ENCODE assay signal across 8 cellular contexts in the genomic region with DNA sequence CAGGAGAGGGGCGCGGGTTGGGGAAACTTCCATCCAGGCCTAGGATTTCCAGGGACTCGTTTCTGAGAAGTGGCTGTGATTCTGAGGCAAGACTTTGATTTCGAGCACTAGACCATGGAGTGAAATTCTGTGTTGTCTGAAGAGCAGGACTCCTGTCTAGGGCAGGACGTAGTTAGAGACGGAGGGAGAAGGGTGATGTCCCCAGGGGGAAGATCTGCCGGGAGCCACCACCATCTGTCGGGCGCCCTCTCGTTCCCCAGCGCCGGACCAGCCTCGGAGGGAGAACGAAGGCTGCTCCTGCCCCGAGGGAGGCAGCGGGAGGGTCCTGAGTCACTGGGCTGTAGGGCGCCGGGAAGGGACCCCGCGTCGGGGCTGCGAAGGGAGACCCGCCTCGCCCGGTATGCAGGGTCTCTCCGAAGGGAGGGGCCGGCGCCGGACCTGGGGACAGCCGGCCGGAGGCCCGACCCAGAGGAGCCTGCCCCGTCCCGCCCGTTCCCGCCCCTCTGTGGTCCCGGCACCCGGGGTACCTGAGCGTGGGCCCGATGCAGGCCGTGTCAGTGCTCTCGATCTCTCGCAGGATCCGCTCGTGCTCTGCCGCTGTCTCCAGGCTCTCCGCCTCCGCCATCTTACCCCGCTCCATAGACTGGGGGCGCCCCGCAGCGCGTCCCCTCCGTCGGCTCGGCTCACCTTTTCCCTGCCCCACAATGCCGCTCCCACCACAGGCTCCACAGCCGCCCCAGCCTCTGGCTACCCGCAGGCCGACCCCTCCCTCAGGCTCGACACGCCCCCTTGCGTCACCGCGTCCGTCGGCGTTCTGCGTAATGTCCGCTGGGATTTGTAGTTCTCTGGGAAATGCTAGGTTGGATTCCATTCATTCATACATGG. TPM values are rescaled to one million over a fixed set of nuclear protein-coding genes. Genes with fewer than 3 reads are reported as not detected.
DNase-seq lines count a peak whose midpoint lies in the region; ATAC-seq and TF ChIP-seq lines count a peak whose summit lies in the region.

A gene (minus strand): TSS at position 763 of the 885 bp plus-strand sequence.

- H3K4me3 Mint-ChIP-seq in Caco-2 (ENCODE audit: unreplicated experiment): peak within 1 kb of the TSS; percentile 87

- CTCF ChIA-PET in Caco-2 (lab: Charles Lee): no interaction called here

- H3K36me3 ChIP-seq in Caco-2 (ENCODE audit: control insufficient read depth, insufficient read depth, low read length) (no peaks in the 10 kb centered on the region), HUES6 (ENCODE audit: control insufficient read depth, insufficient read depth, low read length) (no peaks in the 10 kb centered on the region), mucosa of descending colon (ENCODE audit: low read depth) (no peaks in the 10 kb centered on the region)

- H3K36me3 Mint-ChIP-seq in Caco-2 (ENCODE audit: insufficient read depth, unreplicated experiment): peaks cover 24% of the 10 kb centered on the region

- POLR2A ChIA-PET in Caco-2 (lab: Charles Lee): no interaction called here

- H3K27me3 ChIP-seq in Caco-2 (replicated peaks; ENCODE audit: control insufficient read depth, insufficient read depth, low read length) (no peaks in the 10 kb centered on the region), HUES6 (ENCODE audit: control insufficient read depth, insufficient read depth, low read length) (no peaks in the 10 kb centered on the region)

- H3K27ac ChIP-seq in HUES6 (ENCODE audit: low read depth, low read length): peak within 1 kb of the TSS; percentile 50
- peak within 1 kb of the TSS; percentile 85 for H3K27ac ChIP-seq in epithelial cell of prostate

- DNase-seq in Caco-2: peak; percentile 95 to 98
- peak; percentile 80 for DNase-seq in OCI-M1 (lab: John Stamatoyannopoulos, UW)
- peak; percentile 85 for DNase-seq in activated T-cell treated with anti-CD3 and anti-CD28 coated beads for 4 hours
- DNase-seq in epithelial cell of prostate (ENCODE audit: low read depth, low spot score): peak; percentile 29
- peak; percentile 93 to 96 (median 96) for DNase-seq in mucosa of descending colon
- peak; percentile 74 to 80 for DNase-seq in stimulated activated CD8-positive, alpha-beta memory T cell treated with anti-CD3 and anti-CD28 coated beads, Interleukin-4, amount 100 ng/mL, for 1 hour (ENCODE audit: low read depth in 2 of 2, low spot score in 1 of 2)

- no peaks in the 10 kb centered on the region for H3K27me3 Mint-ChIP-seq in Caco-2 (ENCODE audit: insufficient read depth, unreplicated experiment)

- H3K4me1 ChIP-seq in Caco-2 (peaks cover 52% of the 10 kb centered on the region), HUES6 (ENCODE audit: control insufficient read depth, insufficient read depth, low read length) (peaks cover 21% of the 10 kb centered on the region), mucosa of descending colon (ENCODE audit: low read depth) (peaks cover 4% of the 10 kb centered on the region)

- ATAC-seq in GM21447 (IDR thresholded peaks at IDR 0.05; ENCODE audit: unreplicated experiment) (peak; percentile 98), mucosa of descending colon (peak; percentile 99)

- peak within 1 kb of the TSS; percentile 74 for H3K9ac ChIP-seq in HUES6 (ENCODE audit: low read length)

- H3K4me1 Mint-ChIP-seq in Caco-2 (ENCODE audit: low read depth, unreplicated experiment): peaks cover 55% of the 10 kb centered on the region

- H3K9me3 ChIP-seq in Caco-2: no peaks in the 10 kb centered on the region
- no peaks in the 10 kb centered on the region for H3K9me3 ChIP-seq in HUES6 (ENCODE audit: control insufficient read depth, insufficient read depth, low read depth, low read length)
- no peaks in the 10 kb centered on the region for H3K9me3 ChIP-seq in mucosa of descending colon

- TSS peak; percentile 26 for BruUV-seq in Caco-2 (replicated peaks; lab: Mats Ljungman, UMichigan)

- no peaks in the 10 kb centered on the region for H3K9me3 Mint-ChIP-seq in Caco-2 (ENCODE audit: unreplicated experiment)

- intact Hi-C loops in Caco-2 (cut with micrococcal nuclease; ENCODE audit: unreplicated experiment): loop anchor here (1.0 kb wide), 1 partner anchor 9 kb away; no protein-coding TSS in a partner anchor
- intact Hi-C loops in mucosa of descending colon (cut with DNase I, micrococcal nuclease): no loop called here

- H3K4me3 ChIP-seq in Caco-2 (ENCODE audit: low read depth, low read length) (peak within 1 kb of the TSS; percentile 89), HUES6 (ENCODE audit: low read depth, low read length) (peak within 1 kb of the TSS; percentile 82), mucosa of descending colon (peak within 1 kb of the TSS; percentile 80)

- TF ChIP-seq CTCF in Caco-2 (IDR thresholded peaks at IDR 0.05; ENCODE audit: insufficient read depth in 1 of 2, low read depth in 1 of 2, low read length in 1 of 2, severe bottlenecking in 1 of 2, unreplicated experiment in 1 of 2) (no peak), mucosa of descending colon (IDR thresholded peaks at IDR 0.05) (no peak)

- peak within 1 kb of the TSS; percentile 98 for H3K27ac Mint-ChIP-seq in Caco-2 (ENCODE audit: unreplicated experiment)

RNA-seq across cellular contexts. Expression of the gene that starts here (rescaled TPM):
- total RNA-seq in Caco-2 (2022) (36.1 and 38.0 TPM in 2 replicates), mucosa of descending colon (10 to 100 TPM; 19.4 to 52.4 (median 28.8) TPM)

Comparison
In these comparisons a context has a peak if more than half of its experiments do, and no peak if none do; other contexts are left out.
1. Peak in every context shown above with its lines: DNase-seq, ATAC-seq, H3K4me3 ChIP-seq and H3K27ac ChIP-seq.
2. DNase-seq: peak in every context shown above with its lines; median percentile 96 in Caco-2; 96 in mucosa of descending colon; 85 in activated T-cell treated with anti-CD3 and anti-CD28 coated beads for 4 hours; 80 in OCI-M1; 77 in stimulated activated CD8-positive, alpha-beta memory T cell treated with anti-CD3 and anti-CD28 coated beads, Interleukin-4, amount 100 ng/mL, for 1 hour; 29 in epithelial cell of prostate.